Comparison of ENCODE assay signal across 1 cellular context in the genomic region with DNA sequence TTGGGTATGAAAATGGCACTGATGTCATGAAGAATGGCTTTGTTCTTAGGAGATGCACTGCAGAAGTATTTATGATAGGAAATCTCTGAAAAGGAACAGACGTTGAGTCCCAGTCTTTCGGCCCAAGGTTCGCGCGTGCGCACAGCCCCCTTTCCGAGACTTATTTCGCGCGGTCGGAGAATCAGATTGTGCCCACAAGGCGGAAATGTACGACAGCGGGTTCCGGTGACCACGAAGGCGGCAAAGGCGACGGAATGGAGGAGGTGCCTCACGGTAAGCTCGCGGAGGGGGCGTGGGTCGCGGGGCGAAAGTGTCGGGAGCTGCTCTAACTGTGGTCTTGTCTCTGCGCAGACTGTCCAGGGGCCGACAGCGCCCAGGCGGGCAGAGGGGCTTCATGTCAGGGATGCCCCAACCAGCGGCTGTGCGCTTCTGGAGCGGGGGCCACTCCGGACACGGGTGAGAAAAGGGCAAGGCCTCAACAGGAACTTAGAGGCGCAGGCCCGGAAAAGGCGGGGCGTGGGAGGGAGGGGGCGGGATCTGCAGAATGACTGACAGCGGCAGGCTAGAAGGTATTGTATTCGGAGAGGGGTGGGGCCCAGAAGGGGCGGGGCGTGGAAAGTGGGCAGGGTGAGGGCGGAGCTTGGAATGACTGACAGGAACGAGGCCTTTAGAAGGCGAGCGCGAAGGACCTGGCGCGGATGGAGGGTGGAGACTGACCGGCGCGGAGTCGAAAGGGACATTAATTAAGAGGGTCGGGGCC.
A peak's percentile ranks its signal among the peaks of the same experiment; 100 is the strongest.
TF ChIP-seq lines count a peak whose summit lies in the region.

Gene NUBP1 (plus strand): TSS at position 233 of the 760 bp plus-strand sequence. CDS start 22 bp downstream, at position 255.

TF ChIP-seq in HEK293, 187 proteins besides CTCF, POLR2A, EP300 and RAD21 (continued from another document):
- TF ChIP-seq, protein P1, sequence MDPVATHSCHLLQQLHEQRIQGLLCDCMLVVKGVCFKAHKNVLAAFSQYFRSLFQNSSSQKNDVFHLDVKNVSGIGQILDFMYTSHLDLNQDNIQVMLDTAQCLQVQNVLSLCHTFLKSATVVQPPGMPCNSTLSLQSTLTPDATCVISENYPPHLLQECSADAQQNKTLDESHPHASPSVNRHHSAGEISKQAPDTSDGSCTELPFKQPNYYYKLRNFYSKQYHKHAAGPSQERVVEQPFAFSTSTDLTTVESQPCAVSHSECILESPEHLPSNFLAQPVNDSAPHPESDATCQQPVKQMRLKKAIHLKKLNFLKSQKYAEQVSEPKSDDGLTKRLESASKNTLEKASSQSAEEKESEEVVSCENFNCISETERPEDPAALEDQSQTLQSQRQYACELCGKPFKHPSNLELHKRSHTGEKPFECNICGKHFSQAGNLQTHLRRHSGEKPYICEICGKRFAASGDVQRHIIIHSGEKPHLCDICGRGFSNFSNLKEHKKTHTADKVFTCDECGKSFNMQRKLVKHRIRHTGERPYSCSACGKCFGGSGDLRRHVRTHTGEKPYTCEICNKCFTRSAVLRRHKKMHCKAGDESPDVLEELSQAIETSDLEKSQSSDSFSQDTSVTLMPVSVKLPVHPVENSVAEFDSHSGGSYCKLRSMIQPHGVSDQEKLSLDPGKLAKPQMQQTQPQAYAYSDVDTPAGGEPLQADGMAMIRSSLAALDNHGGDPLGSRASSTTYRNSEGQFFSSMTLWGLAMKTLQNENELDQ (tag by site-specific recombination; IDR thresholded peaks at IDR 0.05; ENCODE audit: low read depth): peak; percentile 95; the same call in 1 of the 2 replicates
- no peak for TF ChIP-seq ZNF155 (tag by site-specific recombination; IDR thresholded peaks at IDR 0.05)
- no peak for TF ChIP-seq ZNF19 (tag by site-specific recombination; IDR thresholded peaks at IDR 0.05; ENCODE audit: low read depth)
- TF ChIP-seq ZNF324 (tag by site-specific recombination; IDR thresholded peaks at IDR 0.05): peak; percentile 84
- TF ChIP-seq, protein P2, sequence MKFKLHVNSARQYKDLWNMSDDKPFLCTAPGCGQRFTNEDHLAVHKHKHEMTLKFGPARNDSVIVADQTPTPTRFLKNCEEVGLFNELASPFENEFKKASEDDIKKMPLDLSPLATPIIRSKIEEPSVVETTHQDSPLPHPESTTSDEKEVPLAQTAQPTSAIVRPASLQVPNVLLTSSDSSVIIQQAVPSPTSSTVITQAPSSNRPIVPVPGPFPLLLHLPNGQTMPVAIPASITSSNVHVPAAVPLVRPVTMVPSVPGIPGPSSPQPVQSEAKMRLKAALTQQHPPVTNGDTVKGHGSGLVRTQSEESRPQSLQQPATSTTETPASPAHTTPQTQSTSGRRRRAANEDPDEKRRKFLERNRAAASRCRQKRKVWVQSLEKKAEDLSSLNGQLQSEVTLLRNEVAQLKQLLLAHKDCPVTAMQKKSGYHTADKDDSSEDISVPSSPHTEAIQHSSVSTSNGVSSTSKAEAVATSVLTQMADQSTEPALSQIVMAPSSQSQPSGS (tag by site-specific recombination; IDR thresholded peaks at IDR 0.05; ENCODE audit: low read depth): no peak
- peak; percentile 90 for TF ChIP-seq ZNF561 (tag by site-specific recombination; IDR thresholded peaks at IDR 0.05; ENCODE audit: borderline replicate concordance)
- TF ChIP-seq REPIN1 (tag by site-specific recombination; IDR thresholded peaks at IDR 0.05; ENCODE audit: low read depth): peak; percentile 91
- peak; percentile 68; the same call in 1 of the 2 replicates for TF ChIP-seq YY1 (tag by site-specific recombination; IDR thresholded peaks at IDR 0.05)
- peak; percentile 68 for TF ChIP-seq ZBTB17 (tag by site-specific recombination; IDR thresholded peaks at IDR 0.05)
- TF ChIP-seq ZNF530 (tag by site-specific recombination; IDR thresholded peaks at IDR 0.05; ENCODE audit: low read depth): no peak
- no peak for TF ChIP-seq ZNF211 (tag by site-specific recombination; IDR thresholded peaks at IDR 0.05; ENCODE audit: low read depth)
- no peak for TF ChIP-seq IKZF3 (tag by site-specific recombination; IDR thresholded peaks at IDR 0.05)
- TF ChIP-seq ZNF2 (tag by site-specific recombination; IDR thresholded peaks at IDR 0.05): peak; percentile 94
- TF ChIP-seq ZNF626 (tag by site-specific recombination; IDR thresholded peaks at IDR 0.05): no peak
- TF ChIP-seq ZNF670 (tag by site-specific recombination; IDR thresholded peaks at IDR 0.05; ENCODE audit: low read depth): no peak
- TF ChIP-seq, protein P3, sequence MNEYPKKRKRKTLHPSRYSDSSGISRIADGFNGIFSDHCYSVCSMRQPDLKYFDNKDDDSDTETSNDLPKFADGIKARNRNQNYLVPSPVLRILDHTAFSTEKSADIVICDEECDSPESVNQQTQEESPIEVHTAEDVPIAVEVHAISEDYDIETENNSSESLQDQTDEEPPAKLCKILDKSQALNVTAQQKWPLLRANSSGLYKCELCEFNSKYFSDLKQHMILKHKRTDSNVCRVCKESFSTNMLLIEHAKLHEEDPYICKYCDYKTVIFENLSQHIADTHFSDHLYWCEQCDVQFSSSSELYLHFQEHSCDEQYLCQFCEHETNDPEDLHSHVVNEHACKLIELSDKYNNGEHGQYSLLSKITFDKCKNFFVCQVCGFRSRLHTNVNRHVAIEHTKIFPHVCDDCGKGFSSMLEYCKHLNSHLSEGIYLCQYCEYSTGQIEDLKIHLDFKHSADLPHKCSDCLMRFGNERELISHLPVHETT (tag by site-specific recombination; IDR thresholded peaks at IDR 0.05): peak; percentile 94
- peak; percentile 88 for TF ChIP-seq ZNF629 (tag by site-specific recombination; IDR thresholded peaks at IDR 0.05)
- TF ChIP-seq ZNF311 (tag by site-specific recombination; IDR thresholded peaks at IDR 0.05; ENCODE audit: borderline replicate concordance): no peak
- TF ChIP-seq ZNF146 (tag by site-specific recombination; IDR thresholded peaks at IDR 0.05): peak; percentile 45; the same call in 1 of the 2 replicates
- no peak for TF ChIP-seq RBAK (tag by site-specific recombination; IDR thresholded peaks at IDR 0.05)
- TF ChIP-seq, protein P4, sequence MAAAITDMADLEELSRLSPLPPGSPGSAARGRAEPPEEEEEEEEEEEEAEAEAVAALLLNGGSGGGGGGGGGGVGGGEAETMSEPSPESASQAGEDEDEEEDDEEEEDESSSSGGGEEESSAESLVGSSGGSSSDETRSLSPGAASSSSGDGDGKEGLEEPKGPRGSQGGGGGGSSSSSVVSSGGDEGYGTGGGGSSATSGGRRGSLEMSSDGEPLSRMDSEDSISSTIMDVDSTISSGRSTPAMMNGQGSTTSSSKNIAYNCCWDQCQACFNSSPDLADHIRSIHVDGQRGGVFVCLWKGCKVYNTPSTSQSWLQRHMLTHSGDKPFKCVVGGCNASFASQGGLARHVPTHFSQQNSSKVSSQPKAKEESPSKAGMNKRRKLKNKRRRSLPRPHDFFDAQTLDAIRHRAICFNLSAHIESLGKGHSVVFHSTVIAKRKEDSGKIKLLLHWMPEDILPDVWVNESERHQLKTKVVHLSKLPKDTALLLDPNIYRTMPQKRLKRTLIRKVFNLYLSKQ (tag by site-specific recombination; IDR thresholded peaks at IDR 0.05; ENCODE audit: borderline replicate concordance): no peak
- no peak for TF ChIP-seq ZNF473 (tag by site-specific recombination; IDR thresholded peaks at IDR 0.05)
- peak; percentile 91 for TF ChIP-seq ZFP37 (tag by site-specific recombination; IDR thresholded peaks at IDR 0.05)
- TF ChIP-seq ZNF10 (tag by site-specific recombination; IDR thresholded peaks at IDR 0.05): peak; percentile 85
- peak; percentile 82; the same call in 1 of the 2 replicates for TF ChIP-seq YY2 (tag by site-specific recombination; IDR thresholded peaks at IDR 0.05)
- TF ChIP-seq, protein P5, sequence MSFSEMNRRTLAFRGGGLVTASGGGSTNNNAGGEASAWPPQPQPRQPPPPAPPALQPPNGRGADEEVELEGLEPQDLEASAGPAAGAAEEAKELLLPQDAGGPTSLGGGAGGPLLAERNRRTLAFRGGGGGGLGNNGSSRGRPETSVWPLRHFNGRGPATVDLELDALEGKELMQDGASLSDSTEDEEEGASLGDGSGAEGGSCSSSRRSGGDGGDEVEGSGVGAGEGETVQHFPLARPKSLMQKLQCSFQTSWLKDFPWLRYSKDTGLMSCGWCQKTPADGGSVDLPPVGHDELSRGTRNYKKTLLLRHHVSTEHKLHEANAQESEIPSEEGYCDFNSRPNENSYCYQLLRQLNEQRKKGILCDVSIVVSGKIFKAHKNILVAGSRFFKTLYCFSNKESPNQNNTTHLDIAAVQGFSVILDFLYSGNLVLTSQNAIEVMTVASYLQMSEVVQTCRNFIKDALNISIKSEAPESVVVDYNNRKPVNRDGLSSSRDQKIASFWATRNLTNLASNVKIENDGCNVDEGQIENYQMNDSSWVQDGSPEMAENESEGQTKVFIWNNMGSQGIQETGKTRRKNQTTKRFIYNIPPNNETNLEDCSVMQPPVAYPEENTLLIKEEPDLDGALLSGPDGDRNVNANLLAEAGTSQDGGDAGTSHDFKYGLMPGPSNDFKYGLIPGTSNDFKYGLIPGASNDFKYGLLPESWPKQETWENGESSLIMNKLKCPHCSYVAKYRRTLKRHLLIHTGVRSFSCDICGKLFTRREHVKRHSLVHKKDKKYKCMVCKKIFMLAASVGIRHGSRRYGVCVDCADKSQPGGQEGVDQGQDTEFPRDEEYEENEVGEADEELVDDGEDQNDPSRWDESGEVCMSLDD (tag by site-specific recombination; IDR thresholded peaks at IDR 0.05): no peak
- TF ChIP-seq KLF17 (tag by site-specific recombination; IDR thresholded peaks at IDR 0.05): peak; percentile 93
- peak; percentile 36; the same call in 1 of the 2 replicates for TF ChIP-seq ZNF777 (tag by site-specific recombination; IDR thresholded peaks at IDR 0.05; ENCODE audit: borderline replicate concordance)
- TF ChIP-seq ZNF521 (tag by site-specific recombination; IDR thresholded peaks at IDR 0.05): no peak
- peak; percentile 86; the same call in 1 of the 2 replicates for TF ChIP-seq KLF7 (tag by site-specific recombination; IDR thresholded peaks at IDR 0.05; ENCODE audit: borderline replicate concordance)
- peak; percentile 83 for TF ChIP-seq ZNF600 (tag by site-specific recombination; IDR thresholded peaks at IDR 0.05)
- no peak for TF ChIP-seq ZNF664 (tag by site-specific recombination; IDR thresholded peaks at IDR 0.05)
- TF ChIP-seq HIC1 (tag by site-specific recombination; IDR thresholded peaks at IDR 0.05): peak; percentile 96
- peak; percentile 75 for TF ChIP-seq ZNF24 (tag by site-specific recombination; IDR thresholded peaks at IDR 0.05)
- peak; percentile 97 for TF ChIP-seq ZBTB11 (tag by site-specific recombination; conservative IDR thresholded peaks at IDR 0.05; ENCODE audit: low read depth)
- peak; percentile 74; the same call in 1 of the 2 replicates for TF ChIP-seq GLI4 (tag by site-specific recombination; IDR thresholded peaks at IDR 0.05)
TF ChIP-seq in HEK293: peak in this region for 64.
